1 cellular context compared by ENCODE assay signal in the genomic region with DNA sequence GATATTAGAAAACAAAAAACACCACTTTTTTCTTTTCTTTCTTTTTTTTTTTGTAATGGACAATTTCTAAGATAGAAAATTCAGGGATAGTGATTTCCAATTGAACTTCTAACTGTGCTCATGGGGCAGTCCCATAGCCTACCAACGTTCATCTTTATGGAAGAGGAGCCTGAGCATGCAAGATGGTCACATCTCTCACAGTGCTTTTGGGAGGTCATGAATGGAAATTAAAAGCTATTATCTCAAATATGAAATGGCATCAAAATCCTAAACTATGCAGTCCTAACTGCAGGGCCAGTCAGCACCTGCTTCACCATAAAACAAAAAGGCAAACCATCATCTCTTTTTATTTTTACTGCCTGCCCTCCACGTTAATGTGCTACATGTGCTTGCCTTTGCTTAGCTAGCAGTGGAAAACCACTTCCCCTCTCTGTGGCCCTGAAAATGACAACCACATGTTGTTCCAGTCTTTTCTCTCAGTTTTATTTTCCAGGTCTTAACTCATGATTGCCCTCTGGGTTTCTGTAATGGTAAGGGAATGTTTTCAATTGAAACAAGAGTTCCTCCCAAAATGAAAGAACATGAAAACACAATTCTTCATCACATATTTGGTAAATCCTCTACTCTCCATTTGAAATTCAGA.
TF ChIP-seq lines count a peak whose summit lies in the region.

No MANE protein-coding gene starts in this region.

TF ChIP-seq in GM12878, 131 proteins besides CTCF, POLR2A, EP300 and RAD21:
- TF ChIP-seq SPI1 (IDR thresholded peaks at IDR 0.05; ENCODE audit: borderline replicate concordance, insufficient read depth, low read depth, low read length), result peak; percentile 74; the same call in 1 of the 2 replicates
- TF ChIP-seq ATF2 (IDR thresholded peaks at IDR 0.05; ENCODE audit: low read length), result no peak
- no peak for TF ChIP-seq MXI1 (IDR thresholded peaks at IDR 0.05; ENCODE audit: low read depth, low read length)
- no peak for TF ChIP-seq PAX5 (IDR thresholded peaks at IDR 0.05; ENCODE audit: borderline replicate concordance, low read depth, low read length)
- peak; percentile 71 for TF ChIP-seq RUNX3 (IDR thresholded peaks at IDR 0.05; ENCODE audit: low read length)
- no peak for TF ChIP-seq EED (IDR thresholded peaks at IDR 0.05; ENCODE audit: low read depth)
- no peak for TF ChIP-seq HCFC1 (IDR thresholded peaks at IDR 0.05; ENCODE audit: low read length)
- TF ChIP-seq TCF3 (IDR thresholded peaks at IDR 0.05; ENCODE audit: borderline replicate concordance, insufficient read depth, low read depth, low read length), result no peak
- TF ChIP-seq, protein P1, sequence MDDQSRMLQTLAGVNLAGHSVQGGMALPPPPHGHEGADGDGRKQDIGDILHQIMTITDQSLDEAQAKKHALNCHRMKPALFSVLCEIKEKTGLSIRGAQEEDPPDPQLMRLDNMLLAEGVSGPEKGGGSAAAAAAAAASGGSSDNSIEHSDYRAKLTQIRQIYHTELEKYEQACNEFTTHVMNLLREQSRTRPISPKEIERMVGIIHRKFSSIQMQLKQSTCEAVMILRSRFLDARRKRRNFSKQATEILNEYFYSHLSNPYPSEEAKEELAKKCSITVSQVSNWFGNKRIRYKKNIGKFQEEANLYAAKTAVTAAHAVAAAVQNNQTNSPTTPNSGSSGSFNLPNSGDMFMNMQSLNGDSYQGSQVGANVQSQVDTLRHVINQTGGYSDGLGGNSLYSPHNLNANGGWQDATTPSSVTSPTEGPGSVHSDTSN (IDR thresholded peaks at IDR 0.05; ENCODE audit: insufficient replicate concordance, low read depth, low read length), result no peak
- TF ChIP-seq POLR2AphosphoS2 (IDR thresholded peaks at IDR 0.05; ENCODE audit: low read depth, low read length), result no peak
- TF ChIP-seq FOXM1 (IDR thresholded peaks at IDR 0.05; ENCODE audit: low read depth, low read length), result no peak
- TF ChIP-seq IKZF2 (IDR thresholded peaks at IDR 0.05), result peak in 1 of 2 experiments; percentile 44; a peak in 2 of 4 replicates
- TF ChIP-seq, protein P2, sequence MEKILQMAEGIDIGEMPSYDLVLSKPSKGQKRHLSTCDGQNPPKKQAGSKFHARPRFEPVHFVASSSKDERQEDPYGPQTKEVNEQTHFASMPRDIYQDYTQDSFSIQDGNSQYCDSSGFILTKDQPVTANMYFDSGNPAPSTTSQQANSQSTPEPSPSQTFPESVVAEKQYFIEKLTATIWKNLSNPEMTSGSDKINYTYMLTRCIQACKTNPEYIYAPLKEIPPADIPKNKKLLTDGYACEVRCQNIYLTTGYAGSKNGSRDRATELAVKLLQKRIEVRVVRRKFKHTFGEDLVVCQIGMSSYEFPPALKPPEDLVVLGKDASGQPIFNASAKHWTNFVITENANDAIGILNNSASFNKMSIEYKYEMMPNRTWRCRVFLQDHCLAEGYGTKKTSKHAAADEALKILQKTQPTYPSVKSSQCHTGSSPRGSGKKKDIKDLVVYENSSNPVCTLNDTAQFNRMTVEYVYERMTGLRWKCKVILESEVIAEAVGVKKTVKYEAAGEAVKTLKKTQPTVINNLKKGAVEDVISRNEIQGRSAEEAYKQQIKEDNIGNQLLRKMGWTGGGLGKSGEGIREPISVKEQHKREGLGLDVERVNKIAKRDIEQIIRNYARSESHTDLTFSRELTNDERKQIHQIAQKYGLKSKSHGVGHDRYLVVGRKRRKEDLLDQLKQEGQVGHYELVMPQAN (conservative IDR thresholded peaks at IDR 0.05), result no peak
- no peak for TF ChIP-seq MEF2B (IDR thresholded peaks at IDR 0.05; ENCODE audit: partially characterized antibody, poor library complexity, severe bottlenecking)
- no peak for TF ChIP-seq SIN3A (IDR thresholded peaks at IDR 0.05; ENCODE audit: low read depth, low read length)
- no peak for TF ChIP-seq TAF1 (IDR thresholded peaks at IDR 0.05; ENCODE audit: borderline replicate concordance, low read depth, low read length)
- no peak for TF ChIP-seq STAT3 (IDR thresholded peaks at IDR 0.05; ENCODE audit: low read depth, low read length)
- no peak for TF ChIP-seq YY1 (IDR thresholded peaks at IDR 0.05; ENCODE audit: low read depth, low read length)
- no peak for TF ChIP-seq WRNIP1 (IDR thresholded peaks at IDR 0.05; ENCODE audit: borderline replicate concordance, low read depth, low read length)
- peak; percentile 43; the same call in 1 of the 2 replicates for TF ChIP-seq RELB (IDR thresholded peaks at IDR 0.05; ENCODE audit: low read depth)
- TF ChIP-seq RELA (IDR thresholded peaks at IDR 0.05; ENCODE audit: borderline replicate concordance, partially characterized antibody), result no peak
